Comparison of ENCODE assay signal across 12 cellular contexts in genomic region chrX:65866146-65866545, GRCh38.
DNase-seq lines count a peak whose midpoint lies in the region; ATAC-seq lines count a peak whose summit lies in the region.
"Had no signal": no experiment of that assay in that cellular context is flagged by ENCODE, and none has a peak within 500 bp of the region (broad histone marks: within the 10 kb centered on the region; RNA-seq: fewer than 3 reads in every experiment).

No MANE protein-coding gene starts in this region.

- no peaks in the 10 kb centered on the region for H3K9me3 ChIP-seq in Karpas-422 (ENCODE audit: low read length)

- H4K20me1 ChIP-seq in Karpas-422 (ENCODE audit: insufficient read depth, low read depth, low read length) = no peaks in the 10 kb centered on the region

- H3K79me2 ChIP-seq in Karpas-422 (ENCODE audit: low read length) = no peaks in the 10 kb centered on the region

- no peak overlapping the region for H3K4me3 ChIP-seq in Karpas-422 (ENCODE audit: low read length)

- peaks cover 2% of the 10 kb centered on the region for H3K27me3 Mint-ChIP-seq in memory B cell

- H3K4me3 Mint-ChIP-seq in memory B cell = no peak overlapping the region

- H3K4me2 ChIP-seq in Karpas-422 (ENCODE audit: low read depth, low read length, poor library complexity, severe bottlenecking) = no peak overlapping the region

- ATAC-seq in activated CD4-positive, CD25-positive, alpha-beta regulatory T cell treated with anti-CD3 and anti-CD28 coated beads, Interleukin-2, amount 50 U/mL, for 24 hours = peak; percentile 41 to 79
- ATAC-seq in GM21528 (IDR thresholded peaks at IDR 0.05; ENCODE audit: low FRiP score, unreplicated experiment) = peak; percentile 85
- ATAC-seq in HG03460 (IDR thresholded peaks at IDR 0.05; ENCODE audit: unreplicated experiment) = peak; percentile 75
- ATAC-seq in memory B cell (ENCODE audit: low read depth) = peak; percentile 52

- no peaks in the 10 kb centered on the region for H3K9me3 Mint-ChIP-seq in memory B cell

- H2AFZ ChIP-seq in Karpas-422 (ENCODE audit: low read length) = no peak overlapping the region

- peaks cover 10% of the 10 kb centered on the region for H3K4me1 Mint-ChIP-seq in memory B cell

- no peak overlapping the region for H3K27ac ChIP-seq in Karpas-422 (ENCODE audit: low read length)

- no peak for DNase-seq in activated CD4-positive, CD25-positive, alpha-beta regulatory T cell (lab: John Stamatoyannopoulos, UW)
- DNase-seq in memory B cell (ENCODE audit: low spot score in 2 of 2) (no peak), OCI-M2 (lab: John Stamatoyannopoulos, UW; ENCODE audit: unreplicated experiment) (no peak), Karpas-422 (no peak), DMS153 treated with DMSO at 0.1 percent for 48 hours (lab: John Stamatoyannopoulos, UW; ENCODE audit: unreplicated experiment) (no peak)
- DNase-seq: GDM1, islet precursor cell, NCI-H1436 treated with DMSO at 0.1 percent for 48 hours, SHP77 treated with DMSO at 0.1 percent for 48 hours had no signal

- no peaks in the 10 kb centered on the region for H3K36me3 Mint-ChIP-seq in memory B cell

- no peaks in the 10 kb centered on the region for H3K36me3 ChIP-seq in Karpas-422 (ENCODE audit: insufficient read depth, low read length)

- H3K9me2 ChIP-seq in Karpas-422 (replicated peaks; ENCODE audit: insufficient read depth, low read length) = no peaks in the 10 kb centered on the region

- no peak overlapping the region for H3K27ac Mint-ChIP-seq in memory B cell

- no peaks in the 10 kb centered on the region for H3K4me1 ChIP-seq in Karpas-422 (ENCODE audit: low read length)

- no peak overlapping the region for H3K9ac ChIP-seq in Karpas-422 (ENCODE audit: low read length)

- H3K27me3 ChIP-seq in Karpas-422 (ENCODE audit: low read length) = no peaks in the 10 kb centered on the region
